15 cellular contexts compared by ENCODE assay signal in the genomic region with DNA sequence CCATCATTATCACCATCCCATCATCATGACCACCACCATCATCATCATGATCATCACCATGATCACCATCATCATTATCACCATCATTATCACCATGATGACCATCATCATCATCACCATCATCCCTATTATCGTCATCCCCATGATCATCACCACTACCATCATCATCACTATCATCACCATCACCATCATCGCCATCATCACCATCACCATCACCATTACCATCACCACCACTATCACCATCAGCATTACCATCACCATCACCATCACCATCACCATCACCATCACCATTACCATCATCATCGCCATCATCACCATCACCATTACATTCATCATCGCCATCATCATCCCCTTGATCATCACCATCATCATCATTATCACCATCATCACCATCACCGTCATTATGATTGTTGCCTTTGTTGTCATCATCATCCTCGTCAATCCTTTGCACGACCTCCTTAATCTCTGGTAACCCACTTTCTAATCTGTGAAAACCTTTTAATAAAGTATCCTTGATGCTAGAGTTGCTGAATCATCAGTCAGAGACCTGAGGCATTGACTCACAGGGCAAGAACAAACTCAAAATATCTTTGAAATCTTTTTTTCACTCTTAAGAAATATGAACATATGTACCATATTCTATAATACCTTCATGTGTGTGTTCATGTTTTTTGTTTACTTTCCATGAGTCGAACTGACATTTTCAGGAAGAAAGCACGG.
DNase-seq lines count a peak whose midpoint lies in the region; ATAC-seq, FAIRE-seq and TF ChIP-seq lines count a peak whose summit lies in the region.
"Had no signal": no experiment of that assay in that cellular context is flagged by ENCODE, and none has a peak within 500 bp of the region (broad histone marks: within the 10 kb centered on the region; RNA-seq: fewer than 3 reads in every experiment).

No MANE protein-coding gene starts in this region.

- no peak overlapping the region for H2BK20ac ChIP-seq in H1 (ENCODE audit: low read length)

- H2AK5ac ChIP-seq in H1 (ENCODE audit: low read depth, low read length) = peak overlapping the region; percentile 66; the same call in 1 of the 2 replicates

- H3K79me2 ChIP-seq in H1 (ENCODE audit: control insufficient read depth in 1 of 2, insufficient read depth in 2 of 2, low read length in 2 of 2) = no peaks in the 10 kb centered on the region

- no peak overlapping the region for H3K4me2 ChIP-seq in H1 (ENCODE audit: insufficient read depth in 1 of 2, low read depth in 2 of 2, low read length in 2 of 2)
- H3K4me2 ChIP-seq: BLaER1 treated with 17β-estradiol and CSF1 and Interleukin-3, amounts not matched to agents 10 nM and 100 nM had no signal

- H3K23ac ChIP-seq in H1 (ENCODE audit: insufficient read length) = no peak overlapping the region

- TF ChIP-seq POLR2A in GM12891 (IDR thresholded peaks at IDR 0.05; ENCODE audit: low read depth, low read length) (no peak), H1 (IDR thresholded peaks at IDR 0.05; ENCODE audit: control extremely low read depth in 1 of 2, low read depth in 2 of 2, low read length in 2 of 2) (no peak)

- H4K20me1 ChIP-seq in H1 (replicated peaks in 1 of 2; ENCODE audit: control insufficient read depth in 1 of 2, insufficient read depth in 2 of 2, low read length in 2 of 2) = peaks cover 0 to 3% of the 10 kb centered on the region in 2 experiments
- H4K20me1 ChIP-seq: BLaER1 treated with 17β-estradiol and CSF1 and Interleukin-3, amounts not matched to agents 10 nM and 100 nM had no signal

- no peak overlapping the region for H2AFZ ChIP-seq in H1 (ENCODE audit: low read length)
- H2AFZ ChIP-seq: GM23248 had no signal

- no peak overlapping the region for H4K91ac ChIP-seq in H1 (replicated peaks; ENCODE audit: insufficient read length, low read length)

- H2BK5ac ChIP-seq in H1 (ENCODE audit: low read depth, low read length) = no peak overlapping the region

- H3K56ac ChIP-seq in H1 (replicated peaks; ENCODE audit: insufficient read length, low read depth, low read length) = no peak overlapping the region

- H3K9me3 ChIP-seq in H1 (ENCODE audit: insufficient read depth in 2 of 2, low read depth in 1 of 2, low read length in 1 of 2) = no peaks in the 10 kb centered on the region
- H3K9me3 ChIP-seq: BLaER1 treated with 17β-estradiol and CSF1 and Interleukin-3, amounts not matched to agents 10 nM and 100 nM had no signal

- H3K9ac ChIP-seq in H1 (replicated peaks in 1 of 4; ENCODE audit: extremely low read depth in 1 of 4, low read depth in 3 of 4, low read length in 3 of 4) = no peak overlapping the region
- H3K9ac ChIP-seq: BLaER1 treated with 17β-estradiol and CSF1 and Interleukin-3, amounts not matched to agents 10 nM and 100 nM; GM23248 had no signal

- CTCF ChIA-PET in H1 (lab: Charles Lee; ENCODE audit: partially characterized antibody) = no interaction called here

- peaks cover 6% of the 10 kb centered on the region; the same call in 1 of the 2 replicates for H3K23me2 ChIP-seq in H1 (ENCODE audit: low read depth, low read length)

- no peak overlapping the region for H4K5ac ChIP-seq in H1 (ENCODE audit: insufficient read length, low read depth, low read length)

- no peaks in the 10 kb centered on the region; a peak in 1 of 8 replicates for H3K36me3 ChIP-seq in H1 (ENCODE audit: control insufficient read depth in 2 of 4, insufficient read depth in 4 of 4, low read length in 3 of 4)
- H3K36me3 ChIP-seq: BLaER1 treated with 17β-estradiol and CSF1 and Interleukin-3, amounts not matched to agents 10 nM and 100 nM had no signal

- no peak overlapping the region for H3K14ac ChIP-seq in H1 (ENCODE audit: insufficient read length)

- H3K18ac ChIP-seq in H1 (ENCODE audit: extremely low read depth, low read length) = no peak overlapping the region

- H3K4me3 ChIP-seq in H1 (ENCODE audit: extremely low read depth in 1 of 4, insufficient read depth in 2 of 4, low read depth in 3 of 4, low read length in 4 of 4) = no peak overlapping the region
- H3K4me3 ChIP-seq: BLaER1 treated with 17β-estradiol and CSF1 and Interleukin-3, amounts not matched to agents 10 nM and 100 nM; GM12878; GM23248 had no signal

- no peaks in the 10 kb centered on the region for H3K27me3 ChIP-seq in H1 (replicated peaks in 1 of 4; ENCODE audit: control insufficient read depth in 3 of 4, extremely low read depth in 1 of 4, insufficient read depth in 3 of 4, low read length in 3 of 4)
- H3K27me3 ChIP-seq: BLaER1 treated with 17β-estradiol and CSF1 and Interleukin-3, amounts not matched to agents 10 nM and 100 nM had no signal

- 86% methylated on average over 9 of the region's 9 CpGs; no CpG with 5 or more reads in 1 of the 2 experiments for WGBS in H1 (ENCODE audit: extremely low coverage in 1 of 2, insufficient coverage in 1 of 2, insufficient read length in 1 of 2, insufficient replicate concordance in 2 of 2, low coverage in 1 of 2, low lambda C conversion rate in 2 of 2, missing lambda C conversion rate in 1 of 2), 2 experiments

- H3K4ac ChIP-seq in H1 (replicated peaks; ENCODE audit: insufficient read length, low read depth, low read length) = no peak overlapping the region

- H3K27ac ChIP-seq in H1 (ENCODE audit: low read depth, low read length) = no peak overlapping the region
- H3K27ac ChIP-seq: BLaER1 treated with 17β-estradiol and CSF1 and Interleukin-3, amounts not matched to agents 10 nM and 100 nM; GM23248 had no signal

- FAIRE-seq in GM12891 (lab: Jason Lieb, UNC) (peak; percentile 68), HTR-8/SVneo (lab: Jason Lieb, UNC) (peak; percentile 97), H1 (lab: Jason Lieb, UNC) (no peak)
- FAIRE-seq: GM12878, H54 had no signal

- no peak overlapping the region for H2BK12ac ChIP-seq in H1 (ENCODE audit: low read depth, low read length)

- no peak overlapping the region for H4K8ac ChIP-seq in H1 (ENCODE audit: extremely low read depth, insufficient read depth, low read length)

- no peaks in the 10 kb centered on the region for H3K79me1 ChIP-seq in H1 (ENCODE audit: low read depth, low read length)

- no peak overlapping the region for H2BK120ac ChIP-seq in H1 (replicated peaks; ENCODE audit: low read depth, low read length)

- no peak for TF ChIP-seq CTCF in H1 (IDR thresholded peaks at IDR 0.05; ENCODE audit: control extremely low read depth in 1 of 3, insufficient read depth in 1 of 3, low read depth in 1 of 3, low read length in 3 of 3)

- POLR2A ChIA-PET in H1 (lab: Charles Lee; ENCODE audit: partially characterized antibody) = no interaction called here

- no peak for ATAC-seq in HG02938 (IDR thresholded peaks at IDR 0.05; ENCODE audit: unreplicated experiment)
- ATAC-seq in HG03520 (IDR thresholded peaks at IDR 0.05; ENCODE audit: unreplicated experiment) = no peak
- ATAC-seq: CD8-positive, alpha-beta T cell; GM12878; HCT116 had no signal

- no peak for TF ChIP-seq RAD21 in H1 (IDR thresholded peaks at IDR 0.05 in 1 of 2, conservative IDR thresholded peaks at IDR 0.05 in 1 of 2; ENCODE audit: low read depth in 2 of 2, low read length in 2 of 2)

- H2BK15ac ChIP-seq in H1 (ENCODE audit: low read length) = no peak overlapping the region

- peaks cover 0 to 3% (median 0%) of the 10 kb centered on the region in 4 experiments; a peak in 1 of 7 replicates for H3K4me1 ChIP-seq in H1 (replicated peaks in 1 of 4; ENCODE audit: control insufficient read depth in 3 of 4, insufficient read depth in 4 of 4, low read length in 3 of 4)

- TF ChIP-seq EP300 in H1 (IDR thresholded peaks at IDR 0.05; ENCODE audit: borderline replicate concordance in 1 of 2, low read depth in 2 of 2, low read length in 2 of 2) = no peak

- DNase-seq in GM12891 (ENCODE audit: insufficient read length, low spot score) (no peak), HTR-8/SVneo (ENCODE audit: insufficient read length, low spot score) (no peak), H1 (ENCODE audit: low read depth in 1 of 2, low spot score in 2 of 2) (no peak), NCI-H526 treated with DMSO at 0.1 percent for 48 hours (lab: John Stamatoyannopoulos, UW) (no peak)
- DNase-seq: Calu3; CD8-positive, alpha-beta T cell; DMS79 treated with DMSO at 0.1 percent for 48 hours; GM23248; KG1 had no signal

TF ChIP-seq in GM12891, 5 proteins besides CTCF, POLR2A, EP300 and RAD21:
- TF ChIP-seq TAF1 (IDR thresholded peaks at IDR 0.05; ENCODE audit: low read depth, low read length) (no peak), PAX5 (IDR thresholded peaks at IDR 0.05; ENCODE audit: insufficient read depth, low read length, severe bottlenecking) (no peak), POU2F2 (IDR thresholded peaks at IDR 0.05; ENCODE audit: low read depth, low read length) (no peak), SPI1 (IDR thresholded peaks at IDR 0.05; ENCODE audit: low read depth, low read length) (no peak), POLR2AphosphoS5 (IDR thresholded peaks at IDR 0.05; ENCODE audit: low read depth, low read length) (no peak)

TF ChIP-seq in H1, 55 proteins besides CTCF, POLR2A, EP300 and RAD21 (continues in another document):
- no peak for TF ChIP-seq CHD1 (IDR thresholded peaks at IDR 0.05; ENCODE audit: low read depth, low read length)
- TF ChIP-seq TAF1 (IDR thresholded peaks at IDR 0.05; ENCODE audit: low read depth, low read length) = no peak
- TF ChIP-seq FOSL1 (IDR thresholded peaks at IDR 0.05; ENCODE audit: insufficient read depth, low read depth, low read length) = no peak
- TF ChIP-seq HDAC2 (IDR thresholded peaks at IDR 0.05; ENCODE audit: borderline replicate concordance in 1 of 2, low read depth in 2 of 2, low read length in 2 of 2) = no peak
- no peak for TF ChIP-seq RXRA (IDR thresholded peaks at IDR 0.05; ENCODE audit: insufficient read depth, low read depth, low read length)
- no peak for TF ChIP-seq SP1 (IDR thresholded peaks at IDR 0.05; ENCODE audit: low read depth, low read length)
- no peak for TF ChIP-seq BCL11A (IDR thresholded peaks at IDR 0.05; ENCODE audit: low read depth in 2 of 2, low read length in 2 of 2)
